Comparison of ENCODE assay signal across 18 cellular contexts in the genomic region with DNA sequence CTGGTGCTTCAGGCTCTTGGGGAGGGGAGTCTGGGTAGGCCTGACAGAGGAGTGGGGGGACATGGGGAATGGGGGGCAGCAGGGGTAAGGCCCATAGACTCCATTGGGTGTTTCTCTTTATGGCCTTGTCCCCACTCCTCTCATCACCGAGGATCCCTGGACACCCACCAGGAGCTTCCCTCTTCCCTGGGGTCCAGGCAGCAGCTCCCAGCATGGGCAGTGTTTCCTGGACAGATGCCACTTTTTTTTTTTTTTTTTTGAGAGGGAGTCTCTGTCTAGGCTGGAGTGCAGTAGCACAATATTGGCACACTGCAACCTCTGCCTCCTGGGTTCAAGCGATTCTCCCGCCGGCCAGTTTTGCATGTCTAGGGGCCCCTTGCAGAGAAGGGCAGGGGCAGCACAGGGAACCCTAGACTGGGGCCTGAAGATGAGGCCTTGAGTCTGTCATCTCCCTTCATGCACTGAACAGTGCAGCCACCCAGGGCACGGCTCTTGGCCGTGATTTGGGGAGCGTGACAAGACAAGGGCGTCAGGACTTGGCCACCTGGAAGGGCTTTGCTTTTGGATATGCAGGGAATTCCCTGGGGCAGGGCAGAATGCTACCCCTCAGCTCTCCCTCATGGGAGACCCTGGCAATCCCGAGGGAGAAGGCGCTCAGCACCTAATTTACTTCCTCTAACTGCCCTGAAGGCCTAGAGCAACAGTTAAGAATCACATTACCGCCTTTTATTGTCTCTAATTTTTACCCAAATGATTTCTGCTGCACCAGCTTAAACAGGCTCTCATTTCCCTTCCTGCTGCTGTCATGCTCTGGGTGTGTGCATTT.
"Had no signal": no experiment of that assay in that cellular context is flagged by ENCODE, and none has a peak within 500 bp of the region (broad histone marks: within the 10 kb centered on the region; RNA-seq: fewer than 3 reads in every experiment).

No MANE protein-coding gene starts in this region.

- DNase-seq: esophagus squamous epithelium; foreskin fibroblast; immature natural killer cell; left ventricle myocardium superior; mesenchymal stem cell; midbrain; occipital lobe; pancreas; right cardiac atrium; stimulated activated CD4-positive, alpha-beta T cell treated with anti-CD3 and anti-CD28 coated beads, Interleukin-4, amount 100 ng/mL, for 1 hour; stimulated activated naive B cell treated with anti-CD40 and anti-IgM and Interleukin-4, amounts not matched to agents 10 μg/mL and 1 μg/mL and 100 μg/mL, for 72 hours; stimulated activated naive CD8-positive, alpha-beta T cell treated with anti-CD3 and anti-CD28 coated beads, Interleukin-15, amount 100 ng/mL, for 72 hours; testis had no signal

- H3K27ac Mint-ChIP-seq: immature natural killer cell; natural killer cell treated with Interleukin-12 subunit alpha and Interleukin-12 subunit beta and Interleukin-15 and Interleukin-18, amount 100 ng/mL, for 72 hours; neural progenitor cell; progenitor cell of endocrine pancreas; stimulated activated naive B cell treated with anti-CD40 and anti-IgM and Interleukin-4, amounts not matched to agents 10 μg/mL and 1 μg/mL and 100 μg/mL, for 72 hours; stimulated activated naive CD8-positive, alpha-beta T cell treated with anti-CD3 and anti-CD28 coated beads, Interleukin-15, amount 100 ng/mL, for 72 hours had no signal

- H3K4me3 Mint-ChIP-seq: immature natural killer cell; natural killer cell treated with Interleukin-12 subunit alpha and Interleukin-12 subunit beta and Interleukin-15 and Interleukin-18, amount 100 ng/mL, for 72 hours; neural progenitor cell; stimulated activated naive B cell treated with anti-CD40 and anti-IgM and Interleukin-4, amounts not matched to agents 10 μg/mL and 1 μg/mL and 100 μg/mL, for 72 hours; stimulated activated naive CD8-positive, alpha-beta T cell treated with anti-CD3 and anti-CD28 coated beads, Interleukin-15, amount 100 ng/mL, for 72 hours had no signal

- H3K9me3 Mint-ChIP-seq: immature natural killer cell had no signal

- H3K27me3 ChIP-seq: neural progenitor cell, testis, tibial nerve had no signal

- H3K4me1 ChIP-seq: esophagus squamous epithelium, neural progenitor cell, pancreas, tibial nerve had no signal

- H3K4me3 ChIP-seq: esophagus squamous epithelium, lung, neural progenitor cell, pancreas, testis, tibial nerve had no signal

- H3K9me3 ChIP-seq: esophagus squamous epithelium, pancreas, testis had no signal

- H3K36me3 Mint-ChIP-seq: immature natural killer cell; natural killer cell treated with Interleukin-12 subunit alpha and Interleukin-12 subunit beta and Interleukin-15 and Interleukin-18, amount 100 ng/mL, for 72 hours; neural progenitor cell; stimulated activated naive B cell treated with anti-CD40 and anti-IgM and Interleukin-4, amounts not matched to agents 10 μg/mL and 1 μg/mL and 100 μg/mL, for 72 hours had no signal

- ATAC-seq: left ventricle myocardium superior; natural killer cell treated with Interleukin-12 subunit alpha and Interleukin-12 subunit beta and Interleukin-15 and Interleukin-18, amount 100 ng/mL, for 72 hours; pancreas; right cardiac atrium; stimulated activated naive B cell treated with anti-CD40 and anti-IgM and Interleukin-4, amounts not matched to agents 10 μg/mL and 1 μg/mL and 100 μg/mL, for 72 hours; stimulated activated naive CD8-positive, alpha-beta T cell treated with anti-CD3 and anti-CD28 coated beads, Interleukin-15, amount 100 ng/mL, for 72 hours had no signal

- H3K36me3 ChIP-seq: esophagus squamous epithelium, neural progenitor cell, pancreas, tibial nerve had no signal

- H3K27ac ChIP-seq: esophagus squamous epithelium, neural progenitor cell, pancreas, testis, tibial nerve had no signal

- H3K4me1 Mint-ChIP-seq: immature natural killer cell had no signal
